14 cellular contexts compared by ENCODE assay signal in genomic region chr1:41508290-41508689, GRCh38. TPM values are rescaled to one million over a fixed set of nuclear protein-coding genes. Genes with fewer than 3 reads are reported as not detected.
DNase-seq lines count a peak whose midpoint lies in the region; ATAC-seq and TF ChIP-seq lines count a peak whose summit lies in the region.
"Had no signal": no experiment of that assay in that cellular context is flagged by ENCODE, and none has a peak within 500 bp of the region (broad histone marks: within the 10 kb centered on the region; RNA-seq: fewer than 3 reads in every experiment).

No MANE protein-coding gene starts in this region.

- peaks cover 5% of the 10 kb centered on the region for H3K4me1 Mint-ChIP-seq in neural crest cell

- DNase-seq in G401 (ENCODE audit: low spot score): peak; percentile 52
- no peak for DNase-seq in NT2/D1 (ENCODE audit: low read depth, low spot score)
- peak; percentile 31 for DNase-seq in cerebellar cortex (ENCODE audit: low spot score)
- no peak for DNase-seq in neural crest cell (ENCODE audit: low read depth, low spot score)
- DNase-seq in SJCRH30: no peak
- DNase-seq: C1 segment of cervical spinal cord; Calu3; CD4-positive, alpha-beta T cell; DMS 273 treated with DMSO at 0.1 percent for 48 hours; H7; IMR-90 had no signal

- H3K9me3 ChIP-seq in NT2/D1 (ENCODE audit: insufficient read depth, low read length): no peaks in the 10 kb centered on the region
- H3K9me3 ChIP-seq in SJCRH30 (replicated peaks): no peaks in the 10 kb centered on the region

- no peak overlapping the region for H3K4me3 Mint-ChIP-seq in neural crest cell
- H3K4me3 Mint-ChIP-seq: B cell; CD4-positive, alpha-beta T cell had no signal

- peaks cover 22% of the 10 kb centered on the region for H3K4me1 ChIP-seq in NT2/D1 (ENCODE audit: insufficient read depth, insufficient read length)
- peaks cover 27% of the 10 kb centered on the region for H3K4me1 ChIP-seq in SJCRH30

- H3K36me3 ChIP-seq in NT2/D1 (ENCODE audit: insufficient read depth, insufficient read length, low read length) (peaks cover 31% of the 10 kb centered on the region), SJCRH30 (no peaks in the 10 kb centered on the region)

- TF ChIP-seq CTCF in neural crest cell (conservative IDR thresholded peaks at IDR 0.05): no peak

- ATAC-seq in GM18873 (IDR thresholded peaks at IDR 0.05; ENCODE audit: low FRiP score, unreplicated experiment) (no peak), HG03378 (IDR thresholded peaks at IDR 0.05; ENCODE audit: unreplicated experiment) (no peak)

- peak overlapping the region; percentile 81 for H3K27ac Mint-ChIP-seq in neural crest cell (ENCODE audit: unreplicated experiment)
- H3K27ac Mint-ChIP-seq: B cell; CD4-positive, alpha-beta T cell had no signal

- no peaks in the 10 kb centered on the region for H3K36me3 Mint-ChIP-seq in neural crest cell (ENCODE audit: low read depth)

- H3K4me3 ChIP-seq in NT2/D1 (ENCODE audit: insufficient read length, low read depth): no peak overlapping the region
- no peak overlapping the region for H3K4me3 ChIP-seq in SJCRH30

- H3K9me3 Mint-ChIP-seq in neural crest cell: no peaks in the 10 kb centered on the region
- H3K9me3 Mint-ChIP-seq: CD4-positive, alpha-beta T cell had no signal

- no peaks in the 10 kb centered on the region for H3K27me3 Mint-ChIP-seq in neural crest cell (ENCODE audit: low read depth)
- H3K27me3 Mint-ChIP-seq: B cell; CD4-positive, alpha-beta T cell had no signal

- no peak overlapping the region for H3K27ac ChIP-seq in SJCRH30

- H3K27me3 ChIP-seq in NT2/D1 (ENCODE audit: insufficient read depth, insufficient read length): no peaks in the 10 kb centered on the region
- H3K27me3 ChIP-seq in SJCRH30: no peaks in the 10 kb centered on the region

- peak overlapping the region; percentile 11 for H3K9ac ChIP-seq in NT2/D1 (ENCODE audit: insufficient read length, low read depth)

- in situ Hi-C loops in G401 (cut with HindIII; ENCODE audit: low sequenced_read_pairs): no loop called here

RNA-seq across cellular contexts. Expression of gene EDN2, which starts 23.8 kb away (rescaled TPM):
- total RNA-seq in G401 (2014; rRNA removed; shearing (Covaris generic)): 1.8 and 2.2 TPM in 2 replicates
- not detected in 2 replicates for total RNA-seq in neural crest cell
- total RNA-seq in SJCRH30 (2014; rRNA removed; shearing (Covaris generic)): 0.18 and 0.32 TPM in 2 replicates
- total RNA-seq: B cell; CD4-positive, alpha-beta T cell; IMR-90 had no signal

Comparison
In these comparisons a context has a peak if more than half of its experiments do, and no peak if none do; other contexts are left out.
1. DNase-seq: peak in G401 (single experiment) and cerebellar cortex (single experiment); none in NT2/D1 (single experiment), neural crest cell (single experiment) and SJCRH30 (0 of 2).